ENCODE assay signal across 8 cellular contexts in genomic region chr9:21334969-21335632, GRCh38. TPM values are rescaled to one million over a fixed set of nuclear protein-coding genes. Genes with fewer than 3 reads are reported as not detected.
DNase-seq lines count a peak whose midpoint lies in the region; ATAC-seq and TF ChIP-seq lines count a peak whose summit lies in the region.

KLHL9 (minus strand) TSS chr9:21335404; CDS start chr9:21334859, 545 bp downstream.

- ATAC-seq in GM19395 (IDR thresholded peaks at IDR 0.05; ENCODE audit: unreplicated experiment) (peak; percentile 89), HG03565 (IDR thresholded peaks at IDR 0.05; ENCODE audit: unreplicated experiment) (peak; percentile 78)

- no peaks in the 10 kb centered on the region for H3K9me3 Mint-ChIP-seq in CD14-positive monocyte

- H3K27ac Mint-ChIP-seq in CD14-positive monocyte, result peak within 1 kb of the TSS; percentile 88 to 95 (median 93)

- H3K27me3 Mint-ChIP-seq in CD14-positive monocyte (ENCODE audit: low read depth in 3 of 3), result peaks cover 0 to 8% (median 6%) of the 10 kb centered on the region in 3 donors

- intact Hi-C loops in CD14-positive monocyte (cut with micrococcal nuclease), result loop anchor here in 1 of 2 donors (10.0 kb wide), 2 partner anchors 50 to 110 kb away; partner anchors contain the start of genes IFNA1 and IFNA2

- H3K4me1 Mint-ChIP-seq in CD14-positive monocyte, result peaks cover 46% of the 10 kb centered on the region

- H3K36me3 Mint-ChIP-seq in CD14-positive monocyte, result peaks cover 10 to 14% of the 10 kb centered on the region in 2 donors

- DNase-seq in CD14-positive monocyte (ENCODE audit: low spot score), result peak; percentile 87
- peak; percentile 61 for DNase-seq in NCI-H82 treated with DMSO at 0.1 percent for 48 hours (lab: John Stamatoyannopoulos, UW; ENCODE audit: unreplicated experiment)
- peak; percentile 82 for DNase-seq in activated CD8-positive, alpha-beta memory T cell treated with anti-CD3 and anti-CD28 coated beads, Interleukin-2, amount 50 U/mL, for 4 hours
- DNase-seq in epidermal melanocyte (ENCODE audit: insufficient read length, low spot score), result peak; percentile 93
- DNase-seq in middle frontal gyrus (ENCODE audit: extremely low spot score, low spot score), result peak; percentile 80
- peak; percentile 57 to 77 for DNase-seq in stimulated activated CD8-positive, alpha-beta memory T cell treated with anti-CD3 and anti-CD28 coated beads, Interleukin-2, amount 100 ng/mL, for 1 hour (ENCODE audit: low read depth in 2 of 2)

- H3K4me3 Mint-ChIP-seq in CD14-positive monocyte, result peak within 1 kb of the TSS; percentile 85 to 91

- no peak for TF ChIP-seq CTCF in CD14-positive monocyte (IDR thresholded peaks at IDR 0.05)

RNA-seq across cellular contexts. Expression of gene KLHL9, which starts in this region (rescaled TPM):
- polyA plus RNA-seq in CD14-positive monocyte, result 1 to 10 TPM; 7.7 to 9.0 TPM

Comparison
In these comparisons a context has a peak if more than half of its experiments do, and no peak if none do; other contexts are left out.
1. Peak in every context shown above with its lines: DNase-seq and ATAC-seq.